19 cellular contexts compared by ENCODE assay signal in genomic region chr3:27642796-27643195, GRCh38.
DNase-seq lines count a peak whose midpoint lies in the region; ATAC-seq and TF ChIP-seq lines count a peak whose summit lies in the region.
"Had no signal": no experiment of that assay in that cellular context is flagged by ENCODE, and none has a peak within 500 bp of the region (broad histone marks: within the 10 kb centered on the region; RNA-seq: fewer than 3 reads in every experiment).

No MANE protein-coding gene starts in this region.

- CTCF ChIA-PET in Calu3 (lab: Charles Lee), result interaction anchor here (0.5 to 2.4 kb wide), 6 partner anchors 10 to 163 kb away, joined by 3 to 11 read pairs (median 5); partner anchors contain the start of gene EOMES

- H3K9ac ChIP-seq in duodenal mucosa (ENCODE audit: low read depth in 1 of 2, low read length in 2 of 2), result peak overlapping the region; percentile 28 to 48

- no peaks in the 10 kb centered on the region for H3K36me3 ChIP-seq in duodenal mucosa (ENCODE audit: control insufficient read depth in 1 of 2, insufficient read depth in 2 of 2, low read length in 2 of 2)

- TF ChIP-seq CTCF in Calu3 (IDR thresholded peaks at IDR 0.05; ENCODE audit: unreplicated experiment), result no peak
- TF ChIP-seq CTCF in osteocyte (IDR thresholded peaks at IDR 0.05), result no peak

- no peak for DNase-seq in Calu3
- DNase-seq in T-helper 17 cell, result no peak
- DNase-seq in osteocyte (ENCODE audit: extremely low spot score, unreplicated experiment), result no peak
- DNase-seq in stimulated activated naive B cell treated with anti-CD40 and anti-IgM and Interleukin-4, amounts not matched to agents 10 μg/mL and 1 μg/mL and 100 μg/mL, for 72 hours, result no peak
- no peak for DNase-seq in stimulated activated naive CD8-positive, alpha-beta T cell treated with anti-CD3 and anti-CD28 coated beads, Interleukin-15, amount 100 ng/mL, for 72 hours
- DNase-seq in activated T-cell treated with anti-CD3 and anti-CD28 coated beads, Interleukin-2, amount 50 U/mL, for 72 hours, result no peak
- DNase-seq: AML-193, COR-L47, HCEC 1CT, Kasumi-1, NCI-H1105 treated with DMSO at 0.1 percent for 48 hours, NCI-H1694 treated with DMSO at 0.1 percent for 48 hours, NCI-H226, NCI-H526, OCI-M1 had no signal

- no peaks in the 10 kb centered on the region for H3K27me3 ChIP-seq in duodenal mucosa (ENCODE audit: control insufficient read depth in 1 of 2, insufficient read depth in 2 of 2, low read length in 2 of 2)

- intact Hi-C loops in Calu3 (cut with micrococcal nuclease; ENCODE audit: unreplicated experiment), result loop anchor here (5.0 kb wide), 3 partner anchors 35 to 160 kb away; partner anchors contain the start of gene SLC4A7

- peaks cover 37 to 51% of the 10 kb centered on the region in 2 donors for H3K4me1 ChIP-seq in duodenal mucosa (ENCODE audit: control insufficient read depth in 1 of 2, insufficient read depth in 2 of 2, low read length in 2 of 2)

- H3K27me3 Mint-ChIP-seq in Calu3 (ENCODE audit: unreplicated experiment) (no peaks in the 10 kb centered on the region), T-helper 17 cell (no peaks in the 10 kb centered on the region), osteocyte (ENCODE audit: unreplicated experiment) (no peaks in the 10 kb centered on the region)
- H3K27me3 Mint-ChIP-seq in stimulated activated naive B cell treated with anti-CD40 and anti-IgM and Interleukin-4, amounts not matched to agents 10 μg/mL and 1 μg/mL and 100 μg/mL, for 72 hours, result no peaks in the 10 kb centered on the region
- H3K27me3 Mint-ChIP-seq in stimulated activated naive CD8-positive, alpha-beta T cell treated with anti-CD3 and anti-CD28 coated beads, Interleukin-15, amount 100 ng/mL, for 72 hours, result no peaks in the 10 kb centered on the region
- H3K27me3 Mint-ChIP-seq in activated T-cell treated with anti-CD3 and anti-CD28 coated beads, Interleukin-2, amount 50 U/mL, for 72 hours (ENCODE audit: low read depth), result no peaks in the 10 kb centered on the region
- H3K27me3 Mint-ChIP-seq: IgD-negative memory B cell had no signal

- no peaks in the 10 kb centered on the region for H3K9me3 ChIP-seq in T-helper 17 cell (ENCODE audit: control insufficient read depth, low read length, poor library complexity, severe bottlenecking)
- H3K9me3 ChIP-seq in duodenal mucosa (ENCODE audit: control insufficient read depth in 1 of 2, low read length in 2 of 2), result no peaks in the 10 kb centered on the region

- peak overlapping the region in 1 of 2 donors; percentile 18 for H3K4me3 ChIP-seq in duodenal mucosa (ENCODE audit: low read depth in 1 of 2, low read length in 2 of 2)

- H3K4me3 Mint-ChIP-seq in Calu3 (ENCODE audit: low read depth, unreplicated experiment), result peak overlapping the region; percentile 36
- no peak overlapping the region for H3K4me3 Mint-ChIP-seq in T-helper 17 cell
- no peak overlapping the region for H3K4me3 Mint-ChIP-seq in osteocyte (ENCODE audit: unreplicated experiment)
- no peak overlapping the region for H3K4me3 Mint-ChIP-seq in stimulated activated naive B cell treated with anti-CD40 and anti-IgM and Interleukin-4, amounts not matched to agents 10 μg/mL and 1 μg/mL and 100 μg/mL, for 72 hours
- no peak overlapping the region for H3K4me3 Mint-ChIP-seq in stimulated activated naive CD8-positive, alpha-beta T cell treated with anti-CD3 and anti-CD28 coated beads, Interleukin-15, amount 100 ng/mL, for 72 hours
- H3K4me3 Mint-ChIP-seq in activated T-cell treated with anti-CD3 and anti-CD28 coated beads, Interleukin-2, amount 50 U/mL, for 72 hours, result no peak overlapping the region
- H3K4me3 Mint-ChIP-seq: IgD-negative memory B cell had no signal

- no peaks in the 10 kb centered on the region for H3K36me3 Mint-ChIP-seq in Calu3 (ENCODE audit: insufficient read depth, unreplicated experiment)
- no peaks in the 10 kb centered on the region for H3K36me3 Mint-ChIP-seq in T-helper 17 cell (ENCODE audit: low read depth)
- no peaks in the 10 kb centered on the region for H3K36me3 Mint-ChIP-seq in osteocyte (ENCODE audit: unreplicated experiment)
- H3K36me3 Mint-ChIP-seq in stimulated activated naive B cell treated with anti-CD40 and anti-IgM and Interleukin-4, amounts not matched to agents 10 μg/mL and 1 μg/mL and 100 μg/mL, for 72 hours, result no peaks in the 10 kb centered on the region
- no peaks in the 10 kb centered on the region for H3K36me3 Mint-ChIP-seq in activated T-cell treated with anti-CD3 and anti-CD28 coated beads, Interleukin-2, amount 50 U/mL, for 72 hours (ENCODE audit: insufficient read depth in 2 of 2)

- H3K27ac Mint-ChIP-seq in Calu3 (ENCODE audit: unreplicated experiment), result peak overlapping the region; percentile 73
- peak overlapping the region; percentile 57 for H3K27ac Mint-ChIP-seq in T-helper 17 cell
- peak overlapping the region; percentile 57 for H3K27ac Mint-ChIP-seq in osteocyte (ENCODE audit: unreplicated experiment)
- no peak overlapping the region for H3K27ac Mint-ChIP-seq in stimulated activated naive B cell treated with anti-CD40 and anti-IgM and Interleukin-4, amounts not matched to agents 10 μg/mL and 1 μg/mL and 100 μg/mL, for 72 hours
- no peak overlapping the region for H3K27ac Mint-ChIP-seq in stimulated activated naive CD8-positive, alpha-beta T cell treated with anti-CD3 and anti-CD28 coated beads, Interleukin-15, amount 100 ng/mL, for 72 hours
- no peak overlapping the region for H3K27ac Mint-ChIP-seq in activated T-cell treated with anti-CD3 and anti-CD28 coated beads, Interleukin-2, amount 50 U/mL, for 72 hours
- H3K27ac Mint-ChIP-seq: IgD-negative memory B cell had no signal

- no TSS peak for BruUV-seq in Calu3 (replicated peaks; lab: Mats Ljungman, UMichigan)

- ATAC-seq in T-helper 17 cell, result no peak
- no peak for ATAC-seq in stimulated activated naive B cell treated with anti-CD40 and anti-IgM and Interleukin-4, amounts not matched to agents 10 μg/mL and 1 μg/mL and 100 μg/mL, for 72 hours (replicated peaks)
- ATAC-seq in stimulated activated naive CD8-positive, alpha-beta T cell treated with anti-CD3 and anti-CD28 coated beads, Interleukin-15, amount 100 ng/mL, for 72 hours, result no peak
- ATAC-seq in GM19351 (IDR thresholded peaks at IDR 0.05; ENCODE audit: unreplicated experiment), result no peak
- ATAC-seq in activated T-cell treated with anti-CD3 and anti-CD28 coated beads, Interleukin-2, amount 50 U/mL, for 72 hours (replicated peaks in 1 of 2), result no peak

- H3K4me1 Mint-ChIP-seq in Calu3 (ENCODE audit: low read depth, unreplicated experiment) (peaks cover 43% of the 10 kb centered on the region), T-helper 17 cell (peaks cover 6% of the 10 kb centered on the region), osteocyte (ENCODE audit: unreplicated experiment) (peaks cover 18% of the 10 kb centered on the region)
- peaks cover 5 to 6% of the 10 kb centered on the region in 2 donors for H3K4me1 Mint-ChIP-seq in stimulated activated naive B cell treated with anti-CD40 and anti-IgM and Interleukin-4, amounts not matched to agents 10 μg/mL and 1 μg/mL and 100 μg/mL, for 72 hours
- peaks cover 13% of the 10 kb centered on the region for H3K4me1 Mint-ChIP-seq in stimulated activated naive CD8-positive, alpha-beta T cell treated with anti-CD3 and anti-CD28 coated beads, Interleukin-15, amount 100 ng/mL, for 72 hours
- H3K4me1 Mint-ChIP-seq in activated T-cell treated with anti-CD3 and anti-CD28 coated beads, Interleukin-2, amount 50 U/mL, for 72 hours (ENCODE audit: low read depth), result peaks cover 12% of the 10 kb centered on the region

- H3K9me3 Mint-ChIP-seq in Calu3 (ENCODE audit: low read depth, unreplicated experiment) (no peaks in the 10 kb centered on the region), osteocyte (ENCODE audit: unreplicated experiment) (no peaks in the 10 kb centered on the region)
- no peaks in the 10 kb centered on the region for H3K9me3 Mint-ChIP-seq in stimulated activated naive B cell treated with anti-CD40 and anti-IgM and Interleukin-4, amounts not matched to agents 10 μg/mL and 1 μg/mL and 100 μg/mL, for 72 hours
- H3K9me3 Mint-ChIP-seq in stimulated activated naive CD8-positive, alpha-beta T cell treated with anti-CD3 and anti-CD28 coated beads, Interleukin-15, amount 100 ng/mL, for 72 hours, result no peaks in the 10 kb centered on the region
- H3K9me3 Mint-ChIP-seq in activated T-cell treated with anti-CD3 and anti-CD28 coated beads, Interleukin-2, amount 50 U/mL, for 72 hours, result no peaks in the 10 kb centered on the region
- H3K9me3 Mint-ChIP-seq: IgD-negative memory B cell had no signal

- H3K27ac ChIP-seq in duodenal mucosa (ENCODE audit: low read depth, low read length), result peak overlapping the region; percentile 34
- H3K27ac ChIP-seq: RWPE1 had no signal

Comparison
In these comparisons a context has a peak if more than half of its experiments do, and no peak if none do; other contexts are left out.
1. H3K27ac Mint-ChIP-seq: peak in Calu3 (single experiment), T-helper 17 cell (single experiment) and osteocyte (single experiment); none in stimulated activated naive B cell treated with anti-CD40 and anti-IgM and Interleukin-4, amounts not matched to agents 10 μg/mL and 1 μg/mL and 100 μg/mL, for 72 hours (single experiment), stimulated activated naive CD8-positive, alpha-beta T cell treated with anti-CD3 and anti-CD28 coated beads, Interleukin-15, amount 100 ng/mL, for 72 hours (0 of 2) and activated T-cell treated with anti-CD3 and anti-CD28 coated beads, Interleukin-2, amount 50 U/mL, for 72 hours (single experiment).